1 cellular context compared by ENCODE assay signal in the genomic region with DNA sequence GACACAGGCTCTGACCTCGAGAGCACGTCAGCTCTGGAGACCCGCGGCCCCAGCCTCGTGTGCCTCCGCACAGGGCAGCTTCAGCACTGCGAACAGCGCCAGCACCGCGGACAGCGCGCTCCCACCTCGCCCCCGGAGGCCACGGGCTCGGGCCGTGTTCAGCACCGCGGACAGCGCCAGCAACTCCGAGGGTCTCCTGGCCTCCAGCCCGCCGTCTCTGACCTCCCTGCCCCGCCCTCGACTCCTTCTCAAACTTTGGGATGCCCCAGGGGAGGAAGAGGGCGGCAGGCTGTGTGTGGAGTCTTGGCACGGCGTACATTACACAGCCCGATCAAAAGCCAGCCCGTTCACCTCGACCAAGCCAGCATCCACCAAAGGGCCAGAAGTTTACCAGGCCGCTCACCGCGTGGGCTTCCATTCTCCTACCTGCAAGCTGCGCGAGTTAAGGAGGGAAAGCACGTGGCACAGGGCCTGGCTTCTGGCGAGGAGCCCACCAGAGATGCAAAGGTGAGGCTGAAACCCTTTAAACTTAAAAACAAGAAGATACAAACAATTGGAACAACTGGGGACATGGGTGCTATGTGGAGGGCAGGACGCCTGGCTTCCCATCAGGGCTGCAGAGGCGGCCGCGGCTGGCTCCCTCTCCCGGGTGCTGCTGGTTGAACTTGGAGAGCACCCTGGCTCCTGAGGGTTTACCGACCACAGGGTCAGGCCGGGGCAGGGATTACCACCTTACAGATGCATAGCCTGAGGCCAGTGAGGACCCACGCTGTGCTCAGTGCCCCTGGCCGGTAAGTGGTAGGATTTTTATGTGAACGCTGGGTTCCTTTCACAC.
TF ChIP-seq lines count a peak whose summit lies in the region.

No MANE protein-coding gene starts in this region.

TF ChIP-seq in HepG2, 621 proteins besides CTCF, POLR2A, EP300 and RAD21 (continued from another document and continues in another):
- TF ChIP-seq, protein P1, sequence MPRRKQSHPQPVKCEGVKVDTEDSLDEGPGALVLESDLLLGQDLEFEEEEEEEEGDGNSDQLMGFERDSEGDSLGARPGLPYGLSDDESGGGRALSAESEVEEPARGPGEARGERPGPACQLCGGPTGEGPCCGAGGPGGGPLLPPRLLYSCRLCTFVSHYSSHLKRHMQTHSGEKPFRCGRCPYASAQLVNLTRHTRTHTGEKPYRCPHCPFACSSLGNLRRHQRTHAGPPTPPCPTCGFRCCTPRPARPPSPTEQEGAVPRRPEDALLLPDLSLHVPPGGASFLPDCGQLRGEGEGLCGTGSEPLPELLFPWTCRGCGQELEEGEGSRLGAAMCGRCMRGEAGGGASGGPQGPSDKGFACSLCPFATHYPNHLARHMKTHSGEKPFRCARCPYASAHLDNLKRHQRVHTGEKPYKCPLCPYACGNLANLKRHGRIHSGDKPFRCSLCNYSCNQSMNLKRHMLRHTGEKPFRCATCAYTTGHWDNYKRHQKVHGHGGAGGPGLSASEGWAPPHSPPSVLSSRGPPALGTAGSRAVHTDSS (CRISPR knock-in tag; conservative IDR thresholded peaks at IDR 0.05), result no peak
- TF ChIP-seq SRSF9 (IDR thresholded peaks at IDR 0.05; ENCODE audit: borderline replicate concordance, insufficient read depth, low read depth, low read length, poor library complexity, severe bottlenecking), result no peak
- peak; percentile 100 for TF ChIP-seq HOXD1 (CRISPR knock-in tag; IDR thresholded peaks at IDR 0.05)
- TF ChIP-seq ZNF367 (CRISPR knock-in tag; IDR thresholded peaks at IDR 0.05; ENCODE audit: borderline replicate concordance), result peak; percentile 100
- TF ChIP-seq KLF15 (CRISPR knock-in tag; IDR thresholded peaks at IDR 0.05; ENCODE audit: borderline replicate concordance), result peak; percentile 100
- TF ChIP-seq RAD51 (IDR thresholded peaks at IDR 0.05; ENCODE audit: borderline replicate concordance), result no peak
- TF ChIP-seq KLF12 (CRISPR knock-in tag; IDR thresholded peaks at IDR 0.05; ENCODE audit: borderline replicate concordance), result peak; percentile 100
- peak; percentile 100 for TF ChIP-seq CENPT (CRISPR knock-in tag; IDR thresholded peaks at IDR 0.05; ENCODE audit: low read depth)
- peak; percentile 97 for TF ChIP-seq ZNF609 (CRISPR knock-in tag; IDR thresholded peaks at IDR 0.05; ENCODE audit: borderline replicate concordance)
- TF ChIP-seq ZNF547 (CRISPR knock-in tag; IDR thresholded peaks at IDR 0.05), result peak; percentile 100
- TF ChIP-seq CBX5 (CRISPR knock-in tag; IDR thresholded peaks at IDR 0.05; ENCODE audit: borderline replicate concordance), result peak; percentile 100
- TF ChIP-seq PATZ1 (CRISPR knock-in tag; IDR thresholded peaks at IDR 0.05), result peak; percentile 100
- peak; percentile 99 for TF ChIP-seq ZBTB8A (CRISPR knock-in tag; IDR thresholded peaks at IDR 0.05; ENCODE audit: borderline replicate concordance, low read depth)
- TF ChIP-seq KDM4B (CRISPR knock-in tag; IDR thresholded peaks at IDR 0.05), result peak; percentile 100
- TF ChIP-seq REL (CRISPR knock-in tag; conservative IDR thresholded peaks at IDR 0.05), result peak; percentile 100
- TF ChIP-seq, protein P2, sequence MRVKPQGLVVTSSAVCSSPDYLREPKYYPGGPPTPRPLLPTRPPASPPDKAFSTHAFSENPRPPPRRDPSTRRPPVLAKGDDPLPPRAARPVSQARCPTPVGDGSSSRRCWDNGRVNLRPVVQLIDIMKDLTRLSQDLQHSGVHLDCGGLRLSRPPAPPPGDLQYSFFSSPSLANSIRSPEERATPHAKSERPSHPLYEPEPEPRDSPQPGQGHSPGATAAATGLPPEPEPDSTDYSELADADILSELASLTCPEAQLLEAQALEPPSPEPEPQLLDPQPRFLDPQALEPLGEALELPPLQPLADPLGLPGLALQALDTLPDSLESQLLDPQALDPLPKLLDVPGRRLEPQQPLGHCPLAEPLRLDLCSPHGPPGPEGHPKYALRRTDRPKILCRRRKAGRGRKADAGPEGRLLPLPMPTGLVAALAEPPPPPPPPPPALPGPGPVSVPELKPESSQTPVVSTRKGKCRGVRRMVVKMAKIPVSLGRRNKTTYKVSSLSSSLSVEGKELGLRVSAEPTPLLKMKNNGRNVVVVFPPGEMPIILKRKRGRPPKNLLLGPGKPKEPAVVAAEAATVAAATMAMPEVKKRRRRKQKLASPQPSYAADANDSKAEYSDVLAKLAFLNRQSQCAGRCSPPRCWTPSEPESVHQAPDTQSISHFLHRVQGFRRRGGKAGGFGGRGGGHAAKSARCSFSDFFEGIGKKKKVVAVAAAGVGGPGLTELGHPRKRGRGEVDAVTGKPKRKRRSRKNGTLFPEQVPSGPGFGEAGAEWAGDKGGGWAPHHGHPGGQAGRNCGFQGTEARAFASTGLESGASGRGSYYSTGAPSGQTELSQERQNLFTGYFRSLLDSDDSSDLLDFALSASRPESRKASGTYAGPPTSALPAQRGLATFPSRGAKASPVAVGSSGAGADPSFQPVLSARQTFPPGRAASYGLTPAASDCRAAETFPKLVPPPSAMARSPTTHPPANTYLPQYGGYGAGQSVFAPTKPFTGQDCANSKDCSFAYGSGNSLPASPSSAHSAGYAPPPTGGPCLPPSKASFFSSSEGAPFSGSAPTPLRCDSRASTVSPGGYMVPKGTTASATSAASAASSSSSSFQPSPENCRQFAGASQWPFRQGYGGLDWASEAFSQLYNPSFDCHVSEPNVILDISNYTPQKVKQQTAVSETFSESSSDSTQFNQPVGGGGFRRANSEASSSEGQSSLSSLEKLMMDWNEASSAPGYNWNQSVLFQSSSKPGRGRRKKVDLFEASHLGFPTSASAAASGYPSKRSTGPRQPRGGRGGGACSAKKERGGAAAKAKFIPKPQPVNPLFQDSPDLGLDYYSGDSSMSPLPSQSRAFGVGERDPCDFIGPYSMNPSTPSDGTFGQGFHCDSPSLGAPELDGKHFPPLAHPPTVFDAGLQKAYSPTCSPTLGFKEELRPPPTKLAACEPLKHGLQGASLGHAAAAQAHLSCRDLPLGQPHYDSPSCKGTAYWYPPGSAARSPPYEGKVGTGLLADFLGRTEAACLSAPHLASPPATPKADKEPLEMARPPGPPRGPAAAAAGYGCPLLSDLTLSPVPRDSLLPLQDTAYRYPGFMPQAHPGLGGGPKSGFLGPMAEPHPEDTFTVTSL (CRISPR knock-in tag; IDR thresholded peaks at IDR 0.05; ENCODE audit: borderline replicate concordance), result peak; percentile 99
- TF ChIP-seq, protein P3, sequence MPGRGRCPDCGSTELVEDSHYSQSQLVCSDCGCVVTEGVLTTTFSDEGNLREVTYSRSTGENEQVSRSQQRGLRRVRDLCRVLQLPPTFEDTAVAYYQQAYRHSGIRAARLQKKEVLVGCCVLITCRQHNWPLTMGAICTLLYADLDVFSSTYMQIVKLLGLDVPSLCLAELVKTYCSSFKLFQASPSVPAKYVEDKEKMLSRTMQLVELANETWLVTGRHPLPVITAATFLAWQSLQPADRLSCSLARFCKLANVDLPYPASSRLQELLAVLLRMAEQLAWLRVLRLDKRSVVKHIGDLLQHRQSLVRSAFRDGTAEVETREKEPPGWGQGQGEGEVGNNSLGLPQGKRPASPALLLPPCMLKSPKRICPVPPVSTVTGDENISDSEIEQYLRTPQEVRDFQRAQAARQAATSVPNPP (CRISPR knock-in tag; IDR thresholded peaks at IDR 0.05), result peak; percentile 99
- TF ChIP-seq ZNF839 (CRISPR knock-in tag; IDR thresholded peaks at IDR 0.05; ENCODE audit: borderline replicate concordance), result peak; percentile 100
- TF ChIP-seq, protein P4, sequence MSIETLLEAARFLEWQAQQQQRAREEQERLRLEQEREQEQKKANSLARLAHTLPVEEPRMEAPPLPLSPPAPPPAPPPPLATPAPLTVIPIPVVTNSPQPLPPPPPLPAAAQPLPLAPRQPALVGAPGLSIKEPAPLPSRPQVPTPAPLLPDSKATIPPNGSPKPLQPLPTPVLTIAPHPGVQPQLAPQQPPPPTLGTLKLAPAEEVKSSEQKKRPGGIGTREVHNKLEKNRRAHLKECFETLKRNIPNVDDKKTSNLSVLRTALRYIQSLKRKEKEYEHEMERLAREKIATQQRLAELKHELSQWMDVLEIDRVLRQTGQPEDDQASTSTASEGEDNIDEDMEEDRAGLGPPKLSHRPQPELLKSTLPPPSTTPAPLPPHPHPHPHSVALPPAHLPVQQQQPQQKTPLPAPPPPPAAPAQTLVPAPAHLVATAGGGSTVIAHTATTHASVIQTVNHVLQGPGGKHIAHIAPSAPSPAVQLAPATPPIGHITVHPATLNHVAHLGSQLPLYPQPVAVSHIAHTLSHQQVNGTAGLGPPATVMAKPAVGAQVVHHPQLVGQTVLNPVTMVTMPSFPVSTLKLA (IDR thresholded peaks at IDR 0.05), result peak; percentile 23; the same call in 1 of the 2 replicates
- TF ChIP-seq FOXP1 (IDR thresholded peaks at IDR 0.05), result no peak
- peak; percentile 85 for TF ChIP-seq FOXP1 (CRISPR knock-in tag; IDR thresholded peaks at IDR 0.05)
- peak; percentile 100 for TF ChIP-seq AKNA (CRISPR knock-in tag; IDR thresholded peaks at IDR 0.05; ENCODE audit: borderline replicate concordance)
- peak; percentile 100 for TF ChIP-seq EEA1 (CRISPR knock-in tag; IDR thresholded peaks at IDR 0.05; ENCODE audit: borderline replicate concordance)
- peak; percentile 100 for TF ChIP-seq ZFP36L1 (CRISPR knock-in tag; IDR thresholded peaks at IDR 0.05)
- peak; percentile 100 for TF ChIP-seq SAFB2 (CRISPR knock-in tag; IDR thresholded peaks at IDR 0.05; ENCODE audit: borderline replicate concordance, low read depth)
- peak; percentile 100 for TF ChIP-seq ZNF790 (CRISPR knock-in tag; IDR thresholded peaks at IDR 0.05; ENCODE audit: borderline replicate concordance)
- TF ChIP-seq TAF1 (CRISPR knock-in tag; IDR thresholded peaks at IDR 0.05), result peak; percentile 96
- TF ChIP-seq ZNF17 (CRISPR knock-in tag; IDR thresholded peaks at IDR 0.05), result peak; percentile 100
- TF ChIP-seq SMARCE1 (IDR thresholded peaks at IDR 0.05; ENCODE audit: borderline replicate concordance), result no peak
- peak; percentile 100 for TF ChIP-seq ZNF563 (CRISPR knock-in tag; IDR thresholded peaks at IDR 0.05)
